ENCODE assay signal across 22 cellular contexts in the genomic region with DNA sequence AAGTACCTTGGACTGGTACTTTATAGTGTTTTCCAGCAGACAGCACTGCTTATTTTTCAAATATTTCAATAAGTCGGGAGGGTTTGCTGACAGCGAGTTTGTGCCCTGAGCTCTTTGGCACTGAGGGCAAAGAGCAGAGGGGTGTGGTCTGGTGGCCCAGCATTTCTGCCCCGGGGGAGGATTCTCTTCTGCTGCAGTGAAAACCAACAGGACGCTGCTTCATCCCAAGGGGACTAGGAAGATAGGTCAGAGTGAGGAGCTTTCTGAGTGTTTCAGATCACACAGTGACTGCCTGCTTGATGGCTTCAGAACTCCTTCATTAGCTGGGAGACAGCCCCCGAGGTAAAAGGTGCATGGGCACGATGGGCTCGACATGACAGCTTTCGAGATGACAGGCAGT. TPM values are rescaled to one million over a fixed set of nuclear protein-coding genes. Genes with fewer than 3 reads are reported as not detected.
A peak's percentile ranks its signal among the peaks of the same experiment; 100 is the strongest.
DNase-seq lines count a peak whose midpoint lies in the region; ATAC-seq, FAIRE-seq and TF ChIP-seq lines count a peak whose summit lies in the region.
"Had no signal": no experiment of that assay in that cellular context is flagged by ENCODE, and none has a peak within 500 bp of the region (broad histone marks: within the 10 kb centered on the region; RNA-seq: fewer than 3 reads in every experiment).

No MANE protein-coding gene starts in this region.

- ATAC-seq in A549 = no peak
- ATAC-seq: HCT116 had no signal

- POLR2A ChIA-PET in A549 (lab: Yijun Ruan, JAX) = no interaction called here

- H3K4me2 ChIP-seq in A549 = 0 out of 3 replicates have a peak overlapping the region, but pooled peaks have one; percentile 19
- H3K4me2 ChIP-seq in BLaER1 treated with 17β-estradiol and CSF1 and Interleukin-3, amounts not matched to agents 10 nM and 100 nM = peak overlapping the region in 8 of 11 experiments; percentile 24 to 64 (median 40); a peak in 14 of 22 replicates

- H3K9ac ChIP-seq in BLaER1 treated with 17β-estradiol and CSF1 and Interleukin-3, amounts not matched to agents 10 nM and 100 nM = no peak overlapping the region
- no peak overlapping the region for H3K9ac ChIP-seq in endodermal cell (ENCODE audit: extremely low read depth, low read length, poor library complexity, severe bottlenecking)
- no peak overlapping the region for H3K9ac ChIP-seq in liver (ENCODE audit: low read depth in 1 of 2, low read length in 2 of 2)

- peaks cover 59 to 76% (median 72%) of the 10 kb centered on the region in 11 experiments for H3K27me3 ChIP-seq in BLaER1 treated with 17β-estradiol and CSF1 and Interleukin-3, amounts not matched to agents 10 nM and 100 nM
- H3K27me3 ChIP-seq in endodermal cell (ENCODE audit: control insufficient read depth, insufficient read depth, low read length, poor library complexity, severe bottlenecking) (peaks cover 87% of the 10 kb centered on the region), liver (ENCODE audit: control insufficient read depth in 4 of 4, insufficient read depth in 4 of 4, low read length in 3 of 4) (peaks cover 0 to 15% (median 5%) of the 10 kb centered on the region in 4 donors)

- no peaks in the 10 kb centered on the region for H3K36me3 Mint-ChIP-seq in endodermal cell (ENCODE audit: low read depth)
- H3K36me3 Mint-ChIP-seq: CD4-positive, CD25-positive, alpha-beta regulatory T cell had no signal

- TF ChIP-seq CTCF in A549 (IDR thresholded peaks at IDR 0.05) (no peak), endodermal cell (conservative IDR thresholded peaks at IDR 0.05) (no peak), liver (IDR thresholded peaks at IDR 0.05; ENCODE audit: low read depth, low read length, missing input control) (no peak)

- FAIRE-seq in A549 (lab: Jason Lieb, UNC) = no peak
- FAIRE-seq: A204.1, G401.6, GM12891, GM19239 had no signal

- TF ChIP-seq RAD21 in A549 (conservative IDR thresholded peaks at IDR 0.05 in 1 of 2, IDR thresholded peaks at IDR 0.05 in 1 of 2) (no peak), liver (IDR thresholded peaks at IDR 0.05) (no peak)

- H3K27ac ChIP-seq in A549 (no peak overlapping the region), endodermal cell (ENCODE audit: low read depth, low read length) (no peak overlapping the region), liver (ENCODE audit: low read depth in 1 of 2, low read length in 2 of 2) (no peak overlapping the region)
- H3K27ac ChIP-seq in BLaER1 treated with 17β-estradiol and CSF1 and Interleukin-3, amounts not matched to agents 10 nM and 100 nM = no peak overlapping the region

- CTCF ChIA-PET in A549 (lab: Yijun Ruan, JAX) = interaction anchor here (1.3 to 1.5 kb wide), 2 partner anchors 9 to 20 kb away, joined by 4 read pairs; no protein-coding TSS in a partner anchor

- 0 out of 3 replicates have a peak, but pooled peaks cover 3% of the 10 kb centered on the region for H3K4me1 ChIP-seq in A549
- peaks cover 0 to 12% (median 9%) of the 10 kb centered on the region in 10 experiments; a peak in 12 of 20 replicates for H3K4me1 ChIP-seq in BLaER1 treated with 17β-estradiol and CSF1 and Interleukin-3, amounts not matched to agents 10 nM and 100 nM
- H3K4me1 ChIP-seq in endodermal cell (ENCODE audit: control insufficient read depth, insufficient read depth, low read length) = no peaks in the 10 kb centered on the region
- H3K4me1 ChIP-seq in liver (ENCODE audit: control insufficient read depth in 4 of 4, insufficient read depth in 4 of 4, low read length in 3 of 4) = peaks cover 0 to 8% (median 3%) of the 10 kb centered on the region in 4 donors
- H3K4me1 ChIP-seq: BE2C had no signal

- H3K27me3 Mint-ChIP-seq in endodermal cell (ENCODE audit: insufficient read depth) = peaks cover 90% of the 10 kb centered on the region

- H3K9me3 ChIP-seq in A549 (no peaks in the 10 kb centered on the region), endodermal cell (ENCODE audit: control insufficient read depth, low read length) (no peaks in the 10 kb centered on the region), liver (ENCODE audit: control insufficient read depth in 4 of 4, low read length in 3 of 4) (no peaks in the 10 kb centered on the region)
- H3K9me3 ChIP-seq in BLaER1 treated with 17β-estradiol and CSF1 and Interleukin-3, amounts not matched to agents 10 nM and 100 nM (replicated peaks in 1 of 11) = peaks cover 0 to 8% (median 0%) of the 10 kb centered on the region in 11 experiments; a peak in 2 of 22 replicates
- H3K9me3 ChIP-seq: BE2C had no signal

- peaks cover 0 to 4% (median 0%) of the 10 kb centered on the region in 11 experiments; a peak in 3 of 22 replicates for H4K20me1 ChIP-seq in BLaER1 treated with 17β-estradiol and CSF1 and Interleukin-3, amounts not matched to agents 10 nM and 100 nM

- TF ChIP-seq EP300 in A549 (IDR thresholded peaks at IDR 0.05) = no peak

- TF ChIP-seq POLR2A in A549 (IDR thresholded peaks at IDR 0.05; ENCODE audit: low read length) = no peak

- DNase-seq in A549 (ENCODE audit: low read depth in 1 of 2, low spot score in 1 of 2) (no peak), endodermal cell (peak; percentile 7), DMS153 treated with DMSO at 0.1 percent for 48 hours (lab: John Stamatoyannopoulos, UW; ENCODE audit: unreplicated experiment) (no peak), COLO668 (lab: John Stamatoyannopoulos, UW; ENCODE audit: unreplicated experiment) (no peak), HPDE6-E6E7 (ENCODE audit: extremely low spot score) (no peak), CD1c-positive myeloid dendritic cell (ENCODE audit: extremely low spot score) (no peak)
- DNase-seq: BE2C; Calu3; CD4-positive, CD25-positive, alpha-beta regulatory T cell; DMS 273 treated with DMSO at 0.1 percent for 48 hours; DMS79; KG1 had no signal

- peaks cover 2% of the 10 kb centered on the region for H3K9me3 Mint-ChIP-seq in endodermal cell
- H3K9me3 Mint-ChIP-seq: IgD-negative memory B cell had no signal

- no peak overlapping the region for H3K27ac Mint-ChIP-seq in endodermal cell
- H3K27ac Mint-ChIP-seq: CD4-positive, CD25-positive, alpha-beta regulatory T cell had no signal

- H3K4me3 ChIP-seq in A549 = no peak overlapping the region
- no peak overlapping the region for H3K4me3 ChIP-seq in BLaER1 treated with 17β-estradiol and CSF1 and Interleukin-3, amounts not matched to agents 10 nM and 100 nM
- no peak overlapping the region for H3K4me3 ChIP-seq in endodermal cell (ENCODE audit: low read length)
- H3K4me3 ChIP-seq in liver (ENCODE audit: low read depth in 1 of 3, low read length in 3 of 3) = no peak overlapping the region

- no peak overlapping the region for H3K4me3 Mint-ChIP-seq in endodermal cell
- H3K4me3 Mint-ChIP-seq: CD4-positive, CD25-positive, alpha-beta regulatory T cell; IgD-negative memory B cell had no signal

- WGBS in A549 (ENCODE audit: missing lambda C conversion rate) = 10% methylated on average over 8 of the region's 8 CpGs
- 55 to 66% methylated on average over 5 to 8 of the region's 8 CpGs for WGBS in endodermal cell (ENCODE audit: insufficient coverage in 1 of 2, insufficient read length in 1 of 2), 2 experiments
- 33% methylated on average over 8 of the region's 8 CpGs for WGBS in liver

- H3K36me3 ChIP-seq in BLaER1 treated with 17β-estradiol and CSF1 and Interleukin-3, amounts not matched to agents 10 nM and 100 nM = no peaks in the 10 kb centered on the region
- no peaks in the 10 kb centered on the region for H3K36me3 ChIP-seq in endodermal cell (ENCODE audit: control insufficient read depth, insufficient read depth, low read length)
- H3K36me3 ChIP-seq in liver (ENCODE audit: control insufficient read depth in 4 of 4, insufficient read depth in 3 of 4, low read depth in 1 of 4, low read length in 3 of 4) = no peaks in the 10 kb centered on the region
- H3K36me3 ChIP-seq: BE2C had no signal

- peaks cover 2% of the 10 kb centered on the region for H3K4me1 Mint-ChIP-seq in endodermal cell

TF ChIP-seq in A549, 52 proteins besides CTCF, POLR2A, EP300 and RAD21 (continues in another document):
- TF ChIP-seq RARB (CRISPR knock-in tag; IDR thresholded peaks at IDR 0.05) = no peak

RNA-seq across cellular contexts. Expression of gene ULBP2, which starts 8.6 kb away (rescaled TPM):
- polyA plus RNA-seq in A549 (2011; rRNA removed) = 2.7 and 3.2 TPM in 2 replicates
- polyA plus RNA-seq in A549 (2012; cell fraction: cytosol; rRNA removed) = 2.0 TPM in 2 replicates
- polyA plus RNA-seq in A549 (2012; cell fraction: nucleus; rRNA removed) = 1.8 and 2.2 TPM in 2 replicates
- 4.2 to 5.0 TPM (median 4.5 TPM) in 3 replicates for polyA plus RNA-seq in A549 (2017; fragmentation: RNase III; extraction: RNeasy Plus Mini Kit Qiagen cat#74134 plus additional on column Dnase treatment)
- 0.39 and 1.4 TPM in 2 replicates for polyA minus RNA-seq in A549 (2011; rRNA and poly(A)+ RNA removed)
- total RNA-seq in endodermal cell = under 1 TPM in 1 of 2 donors, not detected in 1; 0.20 TPM
- 0.78 TPM for polyA plus RNA-seq in endodermal cell (2013, experiment 1 of 2)
- 0.58 TPM for polyA plus RNA-seq in endodermal cell (2013, experiment 2 of 2)
- under 1 TPM; 0.14 to 0.25 TPM for total RNA-seq in liver
- polyA plus RNA-seq in liver = under 1 TPM; 0.15 to 0.27 TPM

RNA-seq across cellular contexts. Expression of gene ULBP1, which starts 13.3 kb away (rescaled TPM):
- polyA plus RNA-seq in A549 (2011; rRNA removed) (5.7 and 6.6 TPM in 2 replicates), A549 (2017; fragmentation: RNase III; extraction: RNeasy Plus Mini Kit Qiagen cat#74134 plus additional on column Dnase treatment) (0.89 to 1.2 TPM (median 1.1 TPM) in 3 replicates), liver (under 1 TPM in 1 of 2 donors, not detected in 1; 0.03 TPM)
- polyA plus RNA-seq in A549 (2012; cell fraction: cytosol; rRNA removed) = 0.67 and 0.70 TPM in 2 replicates
- 0.31 and 0.36 TPM in 2 replicates for polyA plus RNA-seq in A549 (2012; cell fraction: nucleus; rRNA removed)
- 1.4 TPM in 2 replicates for polyA minus RNA-seq in A549 (2011; rRNA and poly(A)+ RNA removed)
- total RNA-seq in endodermal cell (under 1 TPM; 0.31 to 0.55 TPM), liver (under 1 TPM; under 0.01 to 0.05 TPM)
- polyA plus RNA-seq in endodermal cell (2013, experiment 1 of 2) = 4.0 TPM
- polyA plus RNA-seq in endodermal cell (2013, experiment 2 of 2) = 2.5 TPM
- polyA plus RNA-seq: CD4-positive, CD25-positive, alpha-beta regulatory T cell; IgD-negative memory B cell had no signal

RNA-seq across cellular contexts. Expression of gene RAET1G, which starts 27.5 kb away (rescaled TPM):
- 10.1 and 14.6 TPM in 2 replicates for polyA plus RNA-seq in A549 (2011; rRNA removed)
- polyA plus RNA-seq in A549 (2012; cell fraction: cytosol; rRNA removed) = 7.5 and 8.2 TPM in 2 replicates
- polyA plus RNA-seq in A549 (2012; cell fraction: nucleus; rRNA removed) = 10.8 and 11.0 TPM in 2 replicates
- 15.5 to 29.8 TPM (median 24.4 TPM) in 3 replicates for polyA plus RNA-seq in A549 (2017; fragmentation: RNase III; extraction: RNeasy Plus Mini Kit Qiagen cat#74134 plus additional on column Dnase treatment)
- 4.9 and 6.5 TPM in 2 replicates for polyA minus RNA-seq in A549 (2011; rRNA and poly(A)+ RNA removed)
- total RNA-seq in endodermal cell = not detected
- not detected for polyA plus RNA-seq in endodermal cell (2013, experiment 1 of 2)
- not detected for polyA plus RNA-seq in endodermal cell (2013, experiment 2 of 2)
- not detected for total RNA-seq in liver
- not detected for polyA plus RNA-seq in liver
- total RNA-seq: H4 had no signal
- polyA plus RNA-seq: CD4-positive, CD25-positive, alpha-beta regulatory T cell; IgD-negative memory B cell had no signal

RNA-seq across cellular contexts. Expression of gene RAET1E, which starts 52.5 kb away (rescaled TPM):
- polyA plus RNA-seq in A549 (2011; rRNA removed) (2.8 and 4.2 TPM in 2 replicates), A549 (2017; fragmentation: RNase III; extraction: RNeasy Plus Mini Kit Qiagen cat#74134 plus additional on column Dnase treatment) (3.3 to 5.4 TPM (median 4.5 TPM) in 3 replicates), liver (not detected)
- polyA plus RNA-seq in A549 (2012; cell fraction: cytosol; rRNA removed) = 0.66 and 0.98 TPM in 2 replicates
- 0.32 and 1.1 TPM in 2 replicates for polyA plus RNA-seq in A549 (2012; cell fraction: nucleus; rRNA removed)
- 0.44 and 2.6 TPM in 2 replicates for polyA minus RNA-seq in A549 (2011; rRNA and poly(A)+ RNA removed)
- total RNA-seq in endodermal cell (not detected), liver (not detected)
- polyA plus RNA-seq in endodermal cell (2013, experiment 1 of 2) = not detected
- polyA plus RNA-seq in endodermal cell (2013, experiment 2 of 2) = not detected
- total RNA-seq: Calu3; CD4-positive, CD25-positive, alpha-beta regulatory T cell; H4 had no signal
- polyA plus RNA-seq: AG04450; CD4-positive, CD25-positive, alpha-beta regulatory T cell; IgD-negative memory B cell had no signal
